8 cellular contexts compared by ENCODE assay signal in the genomic region with DNA sequence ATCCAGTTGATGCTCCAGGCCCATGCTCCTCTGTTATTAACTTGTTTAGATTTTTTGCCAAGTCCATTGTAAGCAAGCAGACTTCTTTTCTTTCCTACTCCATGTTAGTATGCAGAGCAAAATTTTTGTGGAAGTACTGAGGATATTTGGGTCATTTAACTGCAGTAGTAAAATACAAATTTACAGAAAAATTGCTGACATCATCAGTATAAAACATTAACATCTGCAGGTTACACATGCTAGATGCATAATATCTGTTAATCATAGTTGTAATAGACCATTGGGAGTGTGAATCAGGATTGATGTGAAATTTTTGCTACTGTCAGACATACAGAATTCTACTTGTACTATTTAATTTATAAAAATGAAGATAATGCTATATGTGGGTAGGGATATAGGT.
"Had no signal": no experiment of that assay in that cellular context is flagged by ENCODE, and none has a peak within 500 bp of the region (broad histone marks: within the 10 kb centered on the region; RNA-seq: fewer than 3 reads in every experiment).

No MANE protein-coding gene starts in this region.

- H3K4me3 ChIP-seq: GM23248 had no signal

- DNase-seq: GM23248, GOT3, H9, HCEC 1CT, KBM-7 had no signal

- FAIRE-seq: H54, HTR-8/SVneo had no signal

- H3K4me2 ChIP-seq: KMS-11 had no signal

- H2AFZ ChIP-seq: GM23248 had no signal

- H3K27ac ChIP-seq: GM23248, KMS-11 had no signal

- H3K9ac ChIP-seq: GM23248, KMS-11 had no signal
